ENCODE assay signal across 1 cellular context in genomic region chr4:55077577-55077976, GRCh38.
TF ChIP-seq lines count a peak whose summit lies in the region.

No MANE protein-coding gene starts in this region.

TF ChIP-seq in IMR-90, 13 proteins besides CTCF, POLR2A, EP300 and RAD21 (continued from another document):
- TF ChIP-seq RFX5 (IDR thresholded peaks at IDR 0.05; ENCODE audit: low read depth, low read length) (no peak), RCOR1 (IDR thresholded peaks at IDR 0.05; ENCODE audit: insufficient replicate concordance, low read length) (no peak)
